ENCODE assay signal across 1 cellular context in the genomic region with DNA sequence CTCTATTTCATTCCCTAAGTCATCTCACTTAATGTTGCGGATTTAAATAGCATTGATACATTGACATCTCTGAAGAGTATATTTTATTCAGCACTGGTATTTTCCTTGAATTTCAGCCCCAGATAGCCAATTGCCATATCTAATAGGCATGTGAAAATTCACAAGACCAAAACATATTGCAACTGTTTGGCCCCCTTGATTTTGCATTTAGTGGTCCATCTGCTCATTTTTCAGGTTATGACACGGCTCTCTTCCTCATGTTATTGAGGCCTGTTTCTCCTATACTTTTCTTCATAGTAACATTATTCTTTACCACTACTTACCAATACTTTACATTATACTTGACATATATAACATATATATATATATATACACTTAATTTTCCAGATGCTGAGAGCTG.
TF ChIP-seq lines count a peak whose summit lies in the region.

No MANE protein-coding gene starts in this region.

TF ChIP-seq in A549, 52 proteins besides CTCF, POLR2A, EP300 and RAD21 (continued from another document):
- TF ChIP-seq, protein P1, sequence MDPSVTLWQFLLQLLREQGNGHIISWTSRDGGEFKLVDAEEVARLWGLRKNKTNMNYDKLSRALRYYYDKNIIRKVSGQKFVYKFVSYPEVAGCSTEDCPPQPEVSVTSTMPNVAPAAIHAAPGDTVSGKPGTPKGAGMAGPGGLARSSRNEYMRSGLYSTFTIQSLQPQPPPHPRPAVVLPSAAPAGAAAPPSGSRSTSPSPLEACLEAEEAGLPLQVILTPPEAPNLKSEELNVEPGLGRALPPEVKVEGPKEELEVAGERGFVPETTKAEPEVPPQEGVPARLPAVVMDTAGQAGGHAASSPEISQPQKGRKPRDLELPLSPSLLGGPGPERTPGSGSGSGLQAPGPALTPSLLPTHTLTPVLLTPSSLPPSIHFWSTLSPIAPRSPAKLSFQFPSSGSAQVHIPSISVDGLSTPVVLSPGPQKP (IDR thresholded peaks at IDR 0.05; ENCODE audit: low read depth, low read length), result no peak
- TF ChIP-seq BHLHE40 (IDR thresholded peaks at IDR 0.05; ENCODE audit: low read depth, low read length), result no peak
TF ChIP-seq in A549: peak in this region for 0.
